18 cellular contexts compared by ENCODE assay signal in the genomic region with DNA sequence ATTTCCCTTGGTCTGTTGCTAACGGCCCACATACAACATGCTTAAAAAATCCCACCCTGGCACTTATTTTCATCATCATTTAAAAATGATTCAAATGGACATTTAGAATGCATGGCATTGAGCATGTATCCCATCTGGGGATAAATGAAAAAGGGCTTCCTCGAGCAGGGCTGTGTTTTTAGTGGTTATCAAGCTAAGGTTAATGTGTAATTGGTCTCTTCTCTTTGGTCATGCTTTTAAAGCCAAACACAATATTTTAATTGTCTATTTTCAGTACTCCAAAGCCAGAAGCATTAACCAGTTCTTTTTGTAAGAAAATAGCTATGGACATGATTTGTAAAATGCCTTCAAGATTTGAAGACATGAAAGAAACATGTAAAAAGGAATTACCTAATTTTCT. TPM values are rescaled to one million over a fixed set of nuclear protein-coding genes. Genes with fewer than 3 reads are reported as not detected.
DNase-seq lines count a peak whose midpoint lies in the region; ATAC-seq and TF ChIP-seq lines count a peak whose summit lies in the region.
"Had no signal": no experiment of that assay in that cellular context is flagged by ENCODE, and none has a peak within 500 bp of the region (broad histone marks: within the 10 kb centered on the region; RNA-seq: fewer than 3 reads in every experiment).

No MANE protein-coding gene starts in this region.

- TF ChIP-seq CTCF in Calu3 (IDR thresholded peaks at IDR 0.05; ENCODE audit: unreplicated experiment) (no peak), fibroblast of villous mesenchyme (IDR thresholded peaks at IDR 0.05; ENCODE audit: insufficient read depth, low read depth, low read length) (no peak), progenitor cell of endocrine pancreas (IDR thresholded peaks at IDR 0.05; ENCODE audit: unreplicated experiment) (no peak), GM20000 (IDR thresholded peaks at IDR 0.05; ENCODE audit: extremely low read depth, missing control alignments) (no peak)

- no peak for ATAC-seq in HG02798 (IDR thresholded peaks at IDR 0.05; ENCODE audit: poor library complexity, unreplicated experiment)
- ATAC-seq: natural killer cell treated with Interleukin-12 subunit alpha and Interleukin-12 subunit beta and Interleukin-15 and Interleukin-18, amount 100 ng/mL, for 72 hours; right lobe of liver had no signal

- peaks cover 15% of the 10 kb centered on the region for H3K36me3 ChIP-seq in SJSA1
- H3K36me3 ChIP-seq: breast epithelium, right lobe of liver had no signal

- peak overlapping the region; percentile 25; the same call in 1 of the 2 replicates for H3K27ac ChIP-seq in SJSA1
- H3K27ac ChIP-seq: breast epithelium had no signal

- no peaks in the 10 kb centered on the region for H3K9me3 ChIP-seq in SJSA1 (replicated peaks)
- H3K9me3 ChIP-seq: breast epithelium, right lobe of liver had no signal

- H3K4me1 ChIP-seq in SJSA1 (replicated peaks), result peaks cover 17% of the 10 kb centered on the region

- intact Hi-C loops in Calu3 (cut with micrococcal nuclease; ENCODE audit: unreplicated experiment), result loop anchor here (1.0 kb wide), 1 partner anchor 10 kb away; no protein-coding TSS in a partner anchor

- H3K4me3 ChIP-seq in SJSA1, result peak overlapping the region; percentile 75
- peak overlapping the region; percentile 17 for H3K4me3 ChIP-seq in fibroblast of villous mesenchyme (ENCODE audit: low read depth, low read length)
- H3K4me3 ChIP-seq: breast epithelium, right lobe of liver had no signal

- H3K27ac Mint-ChIP-seq in Calu3 (ENCODE audit: unreplicated experiment) (peak overlapping the region; percentile 73), progenitor cell of endocrine pancreas (no peak overlapping the region)
- no peak overlapping the region for H3K27ac Mint-ChIP-seq in T-helper 2 cell treated with Interferon-gamma antibody and Interleukin-4, amounts not matched to agents 5 μg/mL and 100 μg/mL, for 36 hours
- H3K27ac Mint-ChIP-seq: H9; natural killer cell treated with Interleukin-12 subunit alpha and Interleukin-12 subunit beta and Interleukin-15 and Interleukin-18, amount 100 ng/mL, for 72 hours had no signal

- H3K9me3 Mint-ChIP-seq in Calu3 (ENCODE audit: low read depth, unreplicated experiment) (no peaks in the 10 kb centered on the region), progenitor cell of endocrine pancreas (ENCODE audit: low read depth) (no peaks in the 10 kb centered on the region)
- H3K9me3 Mint-ChIP-seq in T-helper 2 cell treated with Interferon-gamma antibody and Interleukin-4, amounts not matched to agents 5 μg/mL and 100 μg/mL, for 36 hours, result no peaks in the 10 kb centered on the region
- H3K9me3 Mint-ChIP-seq: H9; natural killer cell treated with Interleukin-12 subunit alpha and Interleukin-12 subunit beta and Interleukin-15 and Interleukin-18, amount 100 ng/mL, for 72 hours had no signal

- CTCF ChIA-PET in Calu3 (lab: Charles Lee), result no interaction called here

- H3K4me3 Mint-ChIP-seq in Calu3 (ENCODE audit: low read depth, unreplicated experiment) (peak overlapping the region; percentile 92), progenitor cell of endocrine pancreas (ENCODE audit: low read depth) (peak overlapping the region; percentile 36)
- no peak overlapping the region for H3K4me3 Mint-ChIP-seq in T-helper 2 cell treated with Interferon-gamma antibody and Interleukin-4, amounts not matched to agents 5 μg/mL and 100 μg/mL, for 36 hours
- H3K4me3 Mint-ChIP-seq: natural killer cell treated with Interleukin-12 subunit alpha and Interleukin-12 subunit beta and Interleukin-15 and Interleukin-18, amount 100 ng/mL, for 72 hours had no signal

- peaks cover 72% of the 10 kb centered on the region for H3K36me3 Mint-ChIP-seq in Calu3 (ENCODE audit: insufficient read depth, unreplicated experiment)
- no peaks in the 10 kb centered on the region for H3K36me3 Mint-ChIP-seq in progenitor cell of endocrine pancreas (ENCODE audit: insufficient read depth)
- H3K36me3 Mint-ChIP-seq in T-helper 2 cell treated with Interferon-gamma antibody and Interleukin-4, amounts not matched to agents 5 μg/mL and 100 μg/mL, for 36 hours (ENCODE audit: low read depth), result no peaks in the 10 kb centered on the region
- H3K36me3 Mint-ChIP-seq: natural killer cell treated with Interleukin-12 subunit alpha and Interleukin-12 subunit beta and Interleukin-15 and Interleukin-18, amount 100 ng/mL, for 72 hours had no signal

- no peak for DNase-seq in Calu3
- DNase-seq in SJSA1 (ENCODE audit: low read depth in 1 of 2, low spot score in 2 of 2), result no peak
- DNase-seq in fibroblast of villous mesenchyme (ENCODE audit: low read depth), result no peak
- DNase-seq in progenitor cell of endocrine pancreas (ENCODE audit: low spot score, unreplicated experiment), result no peak
- DNase-seq in GM20000 (ENCODE audit: low spot score), result no peak
- DNase-seq in T-helper 2 cell treated with Interferon-gamma antibody and Interleukin-4, amounts not matched to agents 5 μg/mL and 100 μg/mL, for 36 hours (ENCODE audit: low spot score), result no peak
- DNase-seq in anterior cingulate cortex (lab: John Stamatoyannopoulos, UW), result no peak
- DNase-seq: activated naive CD4-positive, alpha-beta T cell treated with Interleukin-2 at 50 U/mL for 16 hours; activated T-cell treated with anti-CD3 and anti-CD28 coated beads for 4 hours; AML-193; COR-L47; H9; NCI-H1436 treated with DMSO at 0.1 percent for 48 hours; right lobe of liver had no signal

- H3K27me3 Mint-ChIP-seq in Calu3 (ENCODE audit: unreplicated experiment) (no peaks in the 10 kb centered on the region), progenitor cell of endocrine pancreas (peaks cover 42% of the 10 kb centered on the region)
- peaks cover 57% of the 10 kb centered on the region for H3K27me3 Mint-ChIP-seq in T-helper 2 cell treated with Interferon-gamma antibody and Interleukin-4, amounts not matched to agents 5 μg/mL and 100 μg/mL, for 36 hours (ENCODE audit: low read depth)

- H3K4me1 Mint-ChIP-seq in Calu3 (ENCODE audit: low read depth, unreplicated experiment) (peaks cover 11% of the 10 kb centered on the region), progenitor cell of endocrine pancreas (ENCODE audit: low read depth) (peaks cover 19% of the 10 kb centered on the region)
- H3K4me1 Mint-ChIP-seq in T-helper 2 cell treated with Interferon-gamma antibody and Interleukin-4, amounts not matched to agents 5 μg/mL and 100 μg/mL, for 36 hours (ENCODE audit: low read depth), result no peaks in the 10 kb centered on the region

- H3K27me3 ChIP-seq in SJSA1 (replicated peaks), result no peaks in the 10 kb centered on the region
- H3K27me3 ChIP-seq: right lobe of liver had no signal

- BruUV-seq in Calu3 (replicated peaks; lab: Mats Ljungman, UMichigan), result no TSS peak

RNA-seq across cellular contexts. Expression of gene TRHDE, which starts 1.9 kb away (rescaled TPM):
- 31.6 and 43.7 TPM in 2 replicates for total RNA-seq in Calu3 (2022)
- total RNA-seq in SJSA1 (2014; rRNA removed; shearing (Covaris generic)), result 13.4 and 29.5 TPM in 2 replicates
- 20.9 and 33.7 TPM in 2 replicates for total RNA-seq in fibroblast of villous mesenchyme
- total RNA-seq in progenitor cell of endocrine pancreas, result 2.0 and 2.7 TPM in 2 replicates
- total RNA-seq: lung microvascular endothelial cell had no signal
